In genomic region chr2:192145496-192145895, GRCh38 we compare ENCODE assay signal across 1 cellular context.
TF ChIP-seq lines count a peak whose summit lies in the region.

No MANE protein-coding gene starts in this region.

TF ChIP-seq in HCT116, 20 proteins besides CTCF, POLR2A, EP300 and RAD21 (continued from another document):
- no peak for TF ChIP-seq CEBPB (IDR thresholded peaks at IDR 0.05; ENCODE audit: low read depth)
